8 cellular contexts compared by ENCODE assay signal in the genomic region with DNA sequence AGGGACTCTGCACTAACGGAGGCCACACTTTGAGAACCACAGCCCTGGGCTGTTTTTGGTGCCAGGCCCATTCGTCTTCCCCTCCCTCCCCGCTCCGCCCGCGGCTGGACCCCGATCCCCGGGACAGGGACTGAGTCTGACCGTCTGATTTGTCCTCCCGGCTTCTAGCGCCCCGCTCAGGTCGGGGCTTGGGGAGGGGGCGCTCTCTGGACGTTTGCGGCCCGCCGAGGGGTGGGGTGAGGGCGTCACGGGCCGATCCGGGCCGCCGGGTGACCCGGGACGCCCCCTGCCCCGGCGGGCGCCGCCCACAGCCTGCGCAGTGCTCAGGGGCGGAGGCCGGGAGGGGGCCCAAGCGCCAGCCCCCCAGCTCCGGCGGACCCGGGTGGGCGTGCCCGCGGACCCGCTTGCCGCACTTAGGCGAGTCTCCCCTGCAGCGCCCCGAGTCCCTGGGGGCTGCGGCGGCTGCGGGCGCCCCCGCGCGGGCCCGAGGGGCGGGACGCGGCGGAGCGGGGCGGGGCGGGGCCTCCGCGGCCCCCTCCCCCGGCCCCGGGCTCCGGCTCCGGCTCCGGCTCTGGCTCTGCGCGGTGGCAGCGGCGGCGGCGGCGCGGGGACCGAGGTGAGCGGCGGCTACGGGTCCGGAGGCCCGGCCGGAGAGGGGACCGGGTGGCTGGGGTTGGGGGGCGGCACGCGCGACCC. TPM values are rescaled to one million over a fixed set of nuclear protein-coding genes. Genes with fewer than 3 reads are reported as not detected.
DNase-seq lines count a peak whose midpoint lies in the region; ATAC-seq and TF ChIP-seq lines count a peak whose summit lies in the region.

No MANE protein-coding gene starts in this region.

- intact Hi-C loops in adrenal gland (cut with DNase I) = no loop called here

- DNase-seq in NT2/D1 (ENCODE audit: low read depth, low spot score) (no peak), adrenal gland (peak in 1 of 7 donors; percentile 19), kidney epithelial cell (ENCODE audit: low read depth) (no peak), inferior parietal cortex (ENCODE audit: extremely low spot score) (no peak), mucosa of gallbladder (ENCODE audit: low spot score) (no peak)
- peak in 1 of 2 donors; percentile 41 for DNase-seq in stimulated activated effector memory CD8-positive, alpha-beta T cell treated with anti-CD3 and anti-CD28 coated beads, Interleukin-12 subunit alpha, Interleukin-12 subunit beta, amount 100 ng/mL, for 72 hours (ENCODE audit: low spot score in 2 of 2)

- H3K36me3 ChIP-seq in ACC112 (ENCODE audit: insufficient read depth, low read length) (no peaks in the 10 kb centered on the region), NT2/D1 (ENCODE audit: insufficient read depth, insufficient read length, low read length) (no peaks in the 10 kb centered on the region), adrenal gland (replicated peaks in 1 of 2) (no peaks in the 10 kb centered on the region), kidney epithelial cell (ENCODE audit: control insufficient read depth, insufficient read depth, low read length) (no peaks in the 10 kb centered on the region)

- H2AFZ ChIP-seq in ACC112 (ENCODE audit: low read length, unreplicated experiment) = peak overlapping the region; percentile 14

- H3K4me3 Mint-ChIP-seq in stimulated activated effector memory CD8-positive, alpha-beta T cell treated with anti-CD3 and anti-CD28 coated beads, Interleukin-12 subunit alpha, Interleukin-12 subunit beta, amount 100 ng/mL, for 72 hours = peak overlapping the region; percentile 72

- WGBS in adrenal gland, 4 donors = 0 to 2% (median 0%) methylated on average over 1 to 87 of the region's 87 CpGs

- H3K4me1 Mint-ChIP-seq in stimulated activated effector memory CD8-positive, alpha-beta T cell treated with anti-CD3 and anti-CD28 coated beads, Interleukin-12 subunit alpha, Interleukin-12 subunit beta, amount 100 ng/mL, for 72 hours = peaks cover 83% of the 10 kb centered on the region

- no peaks in the 10 kb centered on the region for H3K9me3 ChIP-seq in NT2/D1 (ENCODE audit: insufficient read depth, low read length)
- no peaks in the 10 kb centered on the region for H3K9me3 ChIP-seq in adrenal gland (replicated peaks in 1 of 3)

- H3K27ac ChIP-seq in ACC112 (ENCODE audit: low read depth, low read length) (no peak overlapping the region), adrenal gland (peak overlapping the region in 3 of 5 donors; percentile 57 to 84 (median 64))

- peak overlapping the region; percentile 49 for H3K4me3 ChIP-seq in ACC112 (ENCODE audit: low read depth, low read length)
- peak overlapping the region; percentile 45 for H3K4me3 ChIP-seq in NT2/D1 (ENCODE audit: insufficient read length, low read depth)
- peak overlapping the region in 1 of 4 donors; percentile 66 for H3K4me3 ChIP-seq in adrenal gland
- H3K4me3 ChIP-seq in kidney epithelial cell (ENCODE audit: low read depth, low read length) = peak overlapping the region; percentile 34

- no peaks in the 10 kb centered on the region for H3K4me1 ChIP-seq in ACC112 (ENCODE audit: control insufficient read depth, insufficient read depth, low read length, unreplicated experiment)
- peaks cover 4% of the 10 kb centered on the region for H3K4me1 ChIP-seq in NT2/D1 (ENCODE audit: insufficient read depth, insufficient read length)
- H3K4me1 ChIP-seq in adrenal gland (replicated peaks in 1 of 2) = peaks cover 0 to 19% of the 10 kb centered on the region in 2 donors

- H3K27ac Mint-ChIP-seq in stimulated activated effector memory CD8-positive, alpha-beta T cell treated with anti-CD3 and anti-CD28 coated beads, Interleukin-12 subunit alpha, Interleukin-12 subunit beta, amount 100 ng/mL, for 72 hours = peak overlapping the region; percentile 20

- H3K79me2 ChIP-seq in ACC112 (ENCODE audit: control insufficient read depth, insufficient read depth, low read length, unreplicated experiment) = no peaks in the 10 kb centered on the region

- H3K36me3 Mint-ChIP-seq in stimulated activated effector memory CD8-positive, alpha-beta T cell treated with anti-CD3 and anti-CD28 coated beads, Interleukin-12 subunit alpha, Interleukin-12 subunit beta, amount 100 ng/mL, for 72 hours = peaks cover 6% of the 10 kb centered on the region

- TF ChIP-seq POLR2A in adrenal gland (IDR thresholded peaks at IDR 0.05) = no peak

- TF ChIP-seq CTCF in adrenal gland (IDR thresholded peaks at IDR 0.05) = no peak
- no peak for TF ChIP-seq CTCF in kidney epithelial cell (IDR thresholded peaks at IDR 0.05; ENCODE audit: insufficient read depth, low read length, poor library complexity, severe bottlenecking)

- no peak overlapping the region for H3K9ac ChIP-seq in NT2/D1 (ENCODE audit: insufficient read length, low read depth)

- no peaks in the 10 kb centered on the region for H3K9me3 Mint-ChIP-seq in stimulated activated effector memory CD8-positive, alpha-beta T cell treated with anti-CD3 and anti-CD28 coated beads, Interleukin-12 subunit alpha, Interleukin-12 subunit beta, amount 100 ng/mL, for 72 hours

- H3K27me3 ChIP-seq in ACC112 (ENCODE audit: insufficient read depth, low read length) (peaks cover 22% of the 10 kb centered on the region), NT2/D1 (ENCODE audit: insufficient read depth, insufficient read length) (peaks cover 5% of the 10 kb centered on the region), adrenal gland (no peaks in the 10 kb centered on the region), kidney epithelial cell (ENCODE audit: control insufficient read depth, insufficient read depth, low read length) (peaks cover 39% of the 10 kb centered on the region)

- peak; percentile 48 for ATAC-seq in stimulated activated effector memory CD8-positive, alpha-beta T cell treated with anti-CD3 and anti-CD28 coated beads, Interleukin-12 subunit alpha, Interleukin-12 subunit beta, amount 100 ng/mL, for 72 hours
- ATAC-seq in HG03139 (IDR thresholded peaks at IDR 0.05; ENCODE audit: unreplicated experiment) = no peak

RNA-seq across cellular contexts. Expression of a gene that starts 33.7 kb away (rescaled TPM):
- total RNA-seq in adrenal gland = 10 to 100 TPM in 4 of 8 donors, 1 to 10 TPM in 4; 6.6 to 19.4 (median 10.0) TPM
- 10 to 100 TPM in 2 of 3 donors, 1 to 10 TPM in 1; 1.7 to 21.4 (median 19.7) TPM for polyA plus RNA-seq in adrenal gland
- 13.6 and 14.3 TPM in 2 replicates for total RNA-seq in kidney epithelial cell
- total RNA-seq in mucosa of gallbladder = 21.8 TPM
